ENCODE assay signal across 25 cellular contexts in the genomic region with DNA sequence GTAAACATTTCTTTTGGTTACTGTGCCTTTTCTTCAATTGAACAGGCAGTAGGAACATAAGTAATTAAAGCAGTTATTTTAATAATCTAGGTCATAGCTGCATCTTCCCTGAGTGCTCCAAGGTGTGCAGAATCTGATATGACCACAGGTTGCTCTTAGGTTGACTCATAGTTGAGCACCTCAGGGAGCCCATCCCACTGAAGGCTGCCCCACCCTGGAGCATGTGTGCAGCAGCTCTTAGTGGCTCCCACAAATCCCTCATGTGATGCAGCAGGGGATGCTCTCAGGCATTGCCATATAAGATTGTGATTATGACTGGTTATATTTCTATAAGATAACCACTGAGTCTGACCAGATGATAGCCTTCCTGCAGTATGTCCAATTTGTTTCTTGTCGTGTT.
"Had no signal": no experiment of that assay in that cellular context is flagged by ENCODE, and none has a peak within 500 bp of the region (broad histone marks: within the 10 kb centered on the region; RNA-seq: fewer than 3 reads in every experiment).

No MANE protein-coding gene starts in this region.

- H3K9ac ChIP-seq: parathyroid adenoma had no signal

- H3K27ac ChIP-seq: colonic mucosa, gastrocnemius medialis, heart left ventricle, lower lobe of right lung, neutrophil, parathyroid adenoma, right lobe of liver, suprapubic skin, transverse colon, upper lobe of right lung, uterus had no signal

- FAIRE-seq: endothelial cell of umbilical vein, small intestine had no signal

- H3K79me2 ChIP-seq: parathyroid adenoma had no signal

- H3K4me3 ChIP-seq: colonic mucosa, gastrocnemius medialis, heart left ventricle, lower lobe of right lung, right lobe of liver, suprapubic skin, transverse colon, upper lobe of right lung, uterus had no signal

- H3K36me3 ChIP-seq: colonic mucosa, gastrocnemius medialis, heart left ventricle, lower lobe of right lung, neutrophil, right lobe of liver, suprapubic skin, transverse colon, upper lobe of right lung, uterus had no signal

- H3K27me3 ChIP-seq: colonic mucosa, gastrocnemius medialis, heart left ventricle, neutrophil, right lobe of liver, suprapubic skin, transverse colon, upper lobe of right lung, uterus had no signal

- H3K4me1 ChIP-seq: colonic mucosa, gastrocnemius medialis, heart left ventricle, lower lobe of right lung, parathyroid adenoma, right lobe of liver, suprapubic skin, upper lobe of right lung, uterus had no signal

- H3K9me3 ChIP-seq: colonic mucosa, gastrocnemius medialis, heart left ventricle, lower lobe of right lung, neutrophil, right lobe of liver, suprapubic skin, transverse colon, upper lobe of right lung, uterus had no signal

- H2AFZ ChIP-seq: parathyroid adenoma had no signal

- DNase-seq: colonic mucosa; effector memory CD4-positive, alpha-beta T cell; erythroblast; gastrocnemius medialis; heart left ventricle; hippocampal formation; immature natural killer cell; islet precursor cell; left ventricle myocardium superior; lower lobe of right lung; naive B cell; right lobe of liver; small intestine; stimulated activated CD4-positive, alpha-beta T cell treated with anti-CD3 and anti-CD28 coated beads, Interleukin-15, amount 100 ng/mL, for 24 hours; stimulated activated CD4-positive, alpha-beta T cell treated with anti-CD3 and anti-CD28 coated beads, Interleukin-2, amount 100 ng/mL, for 48 hours; stimulated activated naive CD4-positive, alpha-beta T cell; stimulated activated naive CD8-positive, alpha-beta T cell treated with anti-CD3 and anti-CD28 coated beads, Interleukin-15, amount 100 ng/mL, for 72 hours; transverse colon; upper lobe of right lung; uterus had no signal

- ATAC-seq: gastrocnemius medialis; heart left ventricle; left ventricle myocardium superior; lower lobe of right lung; natural killer cell treated with Interleukin-12 subunit alpha and Interleukin-12 subunit beta and Interleukin-15 and Interleukin-18, amount 100 ng/mL, for 72 hours; right lobe of liver; stimulated activated naive CD8-positive, alpha-beta T cell treated with anti-CD3 and anti-CD28 coated beads, Interleukin-15, amount 100 ng/mL, for 72 hours; upper lobe of right lung had no signal
